26 cellular contexts compared by ENCODE assay signal in genomic region chr1:245062906-245063305, GRCh38.
"Had no signal": no experiment of that assay in that cellular context is flagged by ENCODE, and none has a peak within 500 bp of the region (broad histone marks: within the 10 kb centered on the region; RNA-seq: fewer than 3 reads in every experiment).

No MANE protein-coding gene starts in this region.

- H3K9me3 ChIP-seq: colonic mucosa, esophagus squamous epithelium, gastroesophageal sphincter, left ventricle myocardium inferior, pancreas, psoas muscle, right lobe of liver, stomach, thoracic aorta, transverse colon had no signal

- H3K9ac ChIP-seq: neural progenitor cell had no signal

- FAIRE-seq: keratinocyte, pancreas had no signal

- H3K4me1 ChIP-seq: colonic mucosa, esophagus squamous epithelium, psoas muscle had no signal

- H3K4me2 ChIP-seq: neural progenitor cell had no signal

- H3K27me3 ChIP-seq: colonic mucosa, esophagus squamous epithelium, gastroesophageal sphincter, neural progenitor cell, pancreas, right lobe of liver, stomach, transverse colon had no signal

- H3K36me3 ChIP-seq: colonic mucosa, esophagus squamous epithelium, neural progenitor cell, pancreas, right lobe of liver, thoracic aorta, transverse colon had no signal

- H3K27ac ChIP-seq: colonic mucosa, esophagus squamous epithelium, gastroesophageal sphincter, left ventricle myocardium inferior, neural progenitor cell, pancreas, psoas muscle, right lobe of liver, stomach, thoracic aorta, transverse colon had no signal

- H2AFZ ChIP-seq: neural progenitor cell had no signal

- ATAC-seq: gastroesophageal sphincter; natural killer cell treated with Interleukin-12 subunit alpha and Interleukin-12 subunit beta and Interleukin-15 and Interleukin-18, amount 100 ng/mL, for 72 hours; pancreas; psoas muscle; stimulated activated memory B cell treated with anti-CD40 and anti-IgM and Interleukin-4, amounts not matched to agents 10 μg/mL and 1 μg/mL and 100 μg/mL, for 72 hours had no signal

- DNase-seq: colonic mucosa; dermis blood vessel endothelial cell; esophagus squamous epithelium; foreskin fibroblast; glutamatergic neuron; immature natural killer cell; left ventricle myocardium inferior; mesenchymal stem cell; midbrain; nucleus accumbens; pancreas; psoas muscle; retina; right lobe of liver; stimulated activated CD4-positive, alpha-beta T cell treated with anti-CD3 and anti-CD28 coated beads, Interleukin-4, amount 100 ng/mL, for 1 hour; stimulated activated CD8-positive, alpha-beta memory T cell treated with anti-CD3 and anti-CD28 coated beads, Interleukin-4, amount 100 ng/mL, for 48 hours; stomach; substantia nigra; transverse colon had no signal

- H3K4me3 ChIP-seq: colonic mucosa, esophagus squamous epithelium, gastroesophageal sphincter, left ventricle myocardium inferior, lung, neural progenitor cell, pancreas, psoas muscle, right lobe of liver, stomach, thoracic aorta, transverse colon had no signal
